ENCODE assay signal across 8 cellular contexts in genomic region chr16:87416826-87417471, GRCh38. TPM values are rescaled to one million over a fixed set of nuclear protein-coding genes. Genes with fewer than 3 reads are reported as not detected.
DNase-seq lines count a peak whose midpoint lies in the region; ATAC-seq, FAIRE-seq and TF ChIP-seq lines count a peak whose summit lies in the region.

No MANE protein-coding gene starts in this region.

- H3K4me1 ChIP-seq in GM23248 (ENCODE audit: insufficient read depth) (no peaks in the 10 kb centered on the region), small intestine (ENCODE audit: control insufficient read depth in 2 of 2, insufficient read depth in 1 of 2, low read depth in 1 of 2, low read length in 1 of 2) (no peaks in the 10 kb centered on the region)

- POLR2A ChIA-PET in AG04449 (lab: Yijun Ruan, JAX): no interaction called here

- CTCF ChIA-PET in AG04449 (lab: Yijun Ruan, JAX): interaction anchor here (0.5 to 10.3 kb wide), 53 partner anchors 8 to 455 kb away, joined by 3 to 222 read pairs (median 5); no protein-coding TSS in a partner anchor

- DNase-seq in AG04449 (ENCODE audit: low read depth, low spot score) (no peak), GM23248 (peak; percentile 75), foreskin fibroblast (peak; percentile 36 to 80), small intestine (peak; percentile 19), COR-L47 (lab: John Stamatoyannopoulos, UW) (no peak), cerebellar nuclear complex (lab: John Stamatoyannopoulos, UW) (no peak)
- peak; percentile 31 to 35 for DNase-seq in activated CD4-positive, alpha-beta T cell treated with anti-CD3 and anti-CD28 coated beads for 4 hours

- no peaks in the 10 kb centered on the region for H3F3A ChIP-seq in GM23248 (ENCODE audit: insufficient read depth)

- H3K4me3 ChIP-seq in AG04449 (ENCODE audit: low read depth, low read length) (no peak overlapping the region), GM23248 (no peak overlapping the region), foreskin fibroblast (ENCODE audit: low read depth in 1 of 2, low read length in 2 of 2) (no peak overlapping the region), small intestine (ENCODE audit: low read depth in 1 of 2, low read length in 2 of 2) (no peak overlapping the region)

- no peak overlapping the region for H2AFZ ChIP-seq in GM23248

- no peak for FAIRE-seq in small intestine (lab: Jason Lieb, UNC)

- H3K9me3 ChIP-seq in GM23248 (ENCODE audit: low read depth) (no peaks in the 10 kb centered on the region), small intestine (ENCODE audit: control insufficient read depth, low read depth) (no peaks in the 10 kb centered on the region)

- 83 to 86% methylated on average over 21 of the region's 21 CpGs for WGBS in GM23248 (ENCODE audit: low coverage in 1 of 2, low lambda C conversion rate in 2 of 2, missing lambda C conversion rate in 2 of 2), 2 experiments
- WGBS in small intestine, 3 donors: 80 to 86% (median 85%) methylated on average over 21 of the region's 21 CpGs

- in situ Hi-C loops in GM23248 (cut with MboI): no loop called here

- H3K36me3 ChIP-seq in GM23248 (ENCODE audit: low read depth): peaks cover 21% of the 10 kb centered on the region
- H3K36me3 ChIP-seq in small intestine (ENCODE audit: control insufficient read depth in 2 of 2, insufficient read depth in 2 of 2, low read length in 2 of 2): peaks cover 9 to 23% of the 10 kb centered on the region in 2 donors

- no peaks in the 10 kb centered on the region for H4K20me1 ChIP-seq in GM23248 (ENCODE audit: insufficient read depth)

- no peaks in the 10 kb centered on the region for H3K9me2 ChIP-seq in GM23248 (ENCODE audit: insufficient read depth)

- H3K9ac ChIP-seq in GM23248: no peak overlapping the region

- H3K79me2 ChIP-seq in GM23248 (ENCODE audit: insufficient read depth): peaks cover 9% of the 10 kb centered on the region; the same call in 1 of the 2 replicates

- H3K27me3 ChIP-seq in GM23248 (replicated peaks; ENCODE audit: insufficient read depth): no peaks in the 10 kb centered on the region
- no peaks in the 10 kb centered on the region for H3K27me3 ChIP-seq in small intestine (ENCODE audit: control insufficient read depth in 2 of 2, insufficient read depth in 2 of 2, low read length in 2 of 2)

- H3K4me2 ChIP-seq in GM23248 (ENCODE audit: unreplicated experiment): no peak overlapping the region

- TF ChIP-seq CTCF in AG04449 (IDR thresholded peaks at IDR 0.05; ENCODE audit: insufficient read depth, low read length, missing control alignments): peak; percentile 46
- peak; percentile 71 for TF ChIP-seq CTCF in foreskin fibroblast (IDR thresholded peaks at IDR 0.05; ENCODE audit: low read depth, low read length)

- no peak for ATAC-seq in GM21528 (IDR thresholded peaks at IDR 0.05; ENCODE audit: low FRiP score, unreplicated experiment)

- H3K27ac ChIP-seq in GM23248: no peak overlapping the region
- H3K27ac ChIP-seq in small intestine (ENCODE audit: low read depth in 1 of 2, low read length in 1 of 2): no peak overlapping the region

RNA-seq across cellular contexts. Expression of gene MAP1LC3B, which starts 24.8 kb away (rescaled TPM):
- 43.3 and 43.9 TPM in 2 replicates for total RNA-seq in GM23248 (2014; rRNA removed; shearing (Covaris generic))
- polyA plus RNA-seq in GM23248 (2016; fragmentation: Nextera tagmentation; extraction: Ambion mirVana) (224 and 226 TPM in 2 replicates), small intestine (10 to 100 TPM; 35.1 to 61.1 (median 55.0) TPM)

RNA-seq across cellular contexts. Expression of gene FBXO31, which starts 33.4 kb away (rescaled TPM):
- total RNA-seq in GM23248 (2014; rRNA removed; shearing (Covaris generic)): 31.0 and 46.8 TPM in 2 replicates
- 17.5 and 19.3 TPM in 2 replicates for polyA plus RNA-seq in GM23248 (2016; fragmentation: Nextera tagmentation; extraction: Ambion mirVana)
- 10 to 100 TPM; 25.1 to 38.7 (median 33.7) TPM for polyA plus RNA-seq in small intestine

Comparison
In these comparisons a context has a peak if more than half of its experiments do, and no peak if none do; other contexts are left out.
1. DNase-seq: peak in GM23248 (single experiment), activated CD4-positive, alpha-beta T cell treated with anti-CD3 and anti-CD28 coated beads for 4 hours (2 of 2), foreskin fibroblast (2 of 2) and small intestine (single experiment); none in AG04449 (single experiment), COR-L47 (single experiment) and cerebellar nuclear complex (0 of 2).